Comparison of ENCODE assay signal across 1 cellular context in the genomic region with DNA sequence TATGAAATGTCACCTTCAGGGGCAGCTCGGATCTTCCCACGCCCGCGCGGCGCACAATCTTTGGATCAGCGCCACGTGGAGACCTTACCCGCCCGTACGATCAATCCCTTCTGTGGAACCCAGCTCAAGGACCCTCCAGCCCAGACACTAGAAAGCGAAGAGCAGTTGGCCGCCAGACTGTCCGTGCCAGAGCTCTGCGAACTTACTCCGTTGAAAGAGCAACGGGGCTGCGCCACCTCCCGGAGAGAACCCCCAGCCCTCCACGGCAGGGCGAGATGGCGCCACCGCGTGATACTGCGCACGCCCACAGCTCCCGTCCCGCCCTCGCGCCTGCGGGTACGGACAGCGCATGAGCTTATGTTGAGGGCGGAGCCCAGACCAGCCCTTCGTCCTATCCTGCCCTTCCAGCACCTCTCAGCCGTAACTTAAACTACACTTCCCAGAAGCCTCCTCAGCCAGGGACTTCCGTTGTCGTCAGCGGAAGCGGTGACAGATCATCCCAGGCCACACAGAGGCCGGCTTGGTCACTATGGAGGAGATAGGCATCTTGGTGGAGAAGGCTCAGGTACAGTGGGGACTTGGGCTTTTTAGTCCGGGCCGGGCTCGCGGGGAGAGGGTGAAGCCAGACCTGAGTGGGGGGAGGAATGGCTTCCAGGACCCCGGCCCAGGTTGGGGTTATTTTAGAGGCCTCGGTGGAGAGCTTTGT.
TF ChIP-seq lines count a peak whose summit lies in the region.

A gene (plus strand): TSS at position 492 of the 706 bp plus-strand sequence. CDS start 38 bp downstream, at position 530.

TF ChIP-seq in HEK293, 187 proteins besides CTCF, POLR2A, EP300 and RAD21 (continued from another document and continues in another):
- TF ChIP-seq, protein P1, sequence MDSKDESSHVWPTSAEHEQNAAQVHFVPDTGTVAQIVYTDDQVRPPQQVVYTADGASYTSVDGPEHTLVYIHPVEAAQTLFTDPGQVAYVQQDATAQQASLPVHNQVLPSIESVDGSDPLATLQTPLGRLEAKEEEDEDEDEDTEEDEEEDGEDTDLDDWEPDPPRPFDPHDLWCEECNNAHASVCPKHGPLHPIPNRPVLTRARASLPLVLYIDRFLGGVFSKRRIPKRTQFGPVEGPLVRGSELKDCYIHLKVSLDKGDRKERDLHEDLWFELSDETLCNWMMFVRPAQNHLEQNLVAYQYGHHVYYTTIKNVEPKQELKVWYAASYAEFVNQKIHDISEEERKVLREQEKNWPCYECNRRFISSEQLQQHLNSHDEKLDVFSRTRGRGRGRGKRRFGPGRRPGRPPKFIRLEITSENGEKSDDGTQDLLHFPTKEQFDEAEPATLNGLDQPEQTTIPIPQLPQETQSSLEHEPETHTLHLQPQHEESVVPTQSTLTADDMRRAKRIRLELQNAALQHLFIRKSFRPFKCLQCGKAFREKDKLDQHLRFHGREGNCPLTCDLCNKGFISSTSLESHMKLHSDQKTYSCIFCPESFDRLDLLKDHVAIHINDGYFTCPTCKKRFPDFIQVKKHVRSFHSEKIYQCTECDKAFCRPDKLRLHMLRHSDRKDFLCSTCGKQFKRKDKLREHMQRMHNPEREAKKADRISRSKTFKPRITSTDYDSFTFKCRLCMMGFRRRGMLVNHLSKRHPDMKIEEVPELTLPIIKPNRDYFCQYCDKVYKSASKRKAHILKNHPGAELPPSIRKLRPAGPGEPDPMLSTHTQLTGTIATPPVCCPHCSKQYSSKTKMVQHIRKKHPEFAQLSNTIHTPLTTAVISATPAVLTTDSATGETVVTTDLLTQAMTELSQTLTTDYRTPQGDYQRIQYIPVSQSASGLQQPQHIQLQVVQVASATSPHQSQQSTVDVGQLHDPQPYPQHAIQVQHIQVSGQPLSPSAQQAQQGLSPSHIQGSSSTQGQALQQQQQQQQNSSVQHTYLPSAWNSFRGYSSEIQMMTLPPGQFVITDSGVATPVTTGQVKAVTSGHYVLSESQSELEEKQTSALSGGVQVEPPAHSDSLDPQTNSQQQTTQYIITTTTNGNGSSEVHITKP (tag by site-specific recombination; IDR thresholded peaks at IDR 0.05): peak; percentile 81
- TF ChIP-seq ZFHX2 (tag by site-specific recombination; conservative IDR thresholded peaks at IDR 0.05) (peak; percentile 99), ZNF223 (tag by site-specific recombination; IDR thresholded peaks at IDR 0.05) (no peak; the same call in 1 of the 2 replicates), ZNF391 (tag by site-specific recombination; IDR thresholded peaks at IDR 0.05; ENCODE audit: borderline replicate concordance, low read depth) (peak; percentile 89; the same call in 1 of the 2 replicates), ZNF521 (tag by site-specific recombination; IDR thresholded peaks at IDR 0.05) (no peak), ZNF394 (tag by site-specific recombination; IDR thresholded peaks at IDR 0.05; ENCODE audit: borderline replicate concordance) (peak; percentile 62; the same call in 1 of the 2 replicates), ZNF624 (tag by site-specific recombination; IDR thresholded peaks at IDR 0.05) (no peak), IKZF3 (tag by site-specific recombination; IDR thresholded peaks at IDR 0.05) (peak; percentile 58; the same call in 1 of the 2 replicates), OSR2 (tag by site-specific recombination; IDR thresholded peaks at IDR 0.05) (no peak), WT1 (tag by site-specific recombination; IDR thresholded peaks at IDR 0.05) (peak; percentile 89), ZNF274 (IDR thresholded peaks at IDR 0.05; ENCODE audit: low read length) (no peak), ZNF274 (tag by site-specific recombination; IDR thresholded peaks at IDR 0.05; ENCODE audit: borderline replicate concordance) (no peak), ZNF404 (tag by site-specific recombination; IDR thresholded peaks at IDR 0.05) (no peak), ZNF24 (tag by site-specific recombination; IDR thresholded peaks at IDR 0.05) (no peak; the same call in none of the 2 replicates), ZNF175 (tag by site-specific recombination; IDR thresholded peaks at IDR 0.05) (no peak), ZNF549 (tag by site-specific recombination; IDR thresholded peaks at IDR 0.05) (no peak), ZNF2 (tag by site-specific recombination; IDR thresholded peaks at IDR 0.05) (peak; percentile 97), YY1 (tag by site-specific recombination; IDR thresholded peaks at IDR 0.05) (peak; percentile 35; the same call in 1 of the 2 replicates), ZNF600 (tag by site-specific recombination; IDR thresholded peaks at IDR 0.05) (peak; percentile 95), ZNF266 (tag by site-specific recombination; IDR thresholded peaks at IDR 0.05; ENCODE audit: low read depth) (no peak), ZBTB8A (tag by site-specific recombination; IDR thresholded peaks at IDR 0.05) (peak; percentile 66), ZNF146 (tag by site-specific recombination; IDR thresholded peaks at IDR 0.05) (no peak), ZFP3 (tag by site-specific recombination; IDR thresholded peaks at IDR 0.05; ENCODE audit: low read depth) (no peak), ZNF701 (tag by site-specific recombination; IDR thresholded peaks at IDR 0.05) (no peak), ZNF560 (tag by site-specific recombination; IDR thresholded peaks at IDR 0.05; ENCODE audit: borderline replicate concordance) (no peak), ZBTB21 (tag by site-specific recombination; IDR thresholded peaks at IDR 0.05) (peak; percentile 98), ZNF561 (tag by site-specific recombination; IDR thresholded peaks at IDR 0.05; ENCODE audit: borderline replicate concordance) (peak; percentile 94), ZNF677 (tag by site-specific recombination; IDR thresholded peaks at IDR 0.05) (no peak), REPIN1 (tag by site-specific recombination; IDR thresholded peaks at IDR 0.05; ENCODE audit: low read depth) (peak; percentile 93; the same call in 1 of the 2 replicates), ZNF792 (tag by site-specific recombination; IDR thresholded peaks at IDR 0.05) (peak; percentile 72; the same call in 1 of the 2 replicates), ZNF292 (tag by site-specific recombination; IDR thresholded peaks at IDR 0.05; ENCODE audit: borderline replicate concordance, low read depth) (no peak)
- TF ChIP-seq, protein P2, sequence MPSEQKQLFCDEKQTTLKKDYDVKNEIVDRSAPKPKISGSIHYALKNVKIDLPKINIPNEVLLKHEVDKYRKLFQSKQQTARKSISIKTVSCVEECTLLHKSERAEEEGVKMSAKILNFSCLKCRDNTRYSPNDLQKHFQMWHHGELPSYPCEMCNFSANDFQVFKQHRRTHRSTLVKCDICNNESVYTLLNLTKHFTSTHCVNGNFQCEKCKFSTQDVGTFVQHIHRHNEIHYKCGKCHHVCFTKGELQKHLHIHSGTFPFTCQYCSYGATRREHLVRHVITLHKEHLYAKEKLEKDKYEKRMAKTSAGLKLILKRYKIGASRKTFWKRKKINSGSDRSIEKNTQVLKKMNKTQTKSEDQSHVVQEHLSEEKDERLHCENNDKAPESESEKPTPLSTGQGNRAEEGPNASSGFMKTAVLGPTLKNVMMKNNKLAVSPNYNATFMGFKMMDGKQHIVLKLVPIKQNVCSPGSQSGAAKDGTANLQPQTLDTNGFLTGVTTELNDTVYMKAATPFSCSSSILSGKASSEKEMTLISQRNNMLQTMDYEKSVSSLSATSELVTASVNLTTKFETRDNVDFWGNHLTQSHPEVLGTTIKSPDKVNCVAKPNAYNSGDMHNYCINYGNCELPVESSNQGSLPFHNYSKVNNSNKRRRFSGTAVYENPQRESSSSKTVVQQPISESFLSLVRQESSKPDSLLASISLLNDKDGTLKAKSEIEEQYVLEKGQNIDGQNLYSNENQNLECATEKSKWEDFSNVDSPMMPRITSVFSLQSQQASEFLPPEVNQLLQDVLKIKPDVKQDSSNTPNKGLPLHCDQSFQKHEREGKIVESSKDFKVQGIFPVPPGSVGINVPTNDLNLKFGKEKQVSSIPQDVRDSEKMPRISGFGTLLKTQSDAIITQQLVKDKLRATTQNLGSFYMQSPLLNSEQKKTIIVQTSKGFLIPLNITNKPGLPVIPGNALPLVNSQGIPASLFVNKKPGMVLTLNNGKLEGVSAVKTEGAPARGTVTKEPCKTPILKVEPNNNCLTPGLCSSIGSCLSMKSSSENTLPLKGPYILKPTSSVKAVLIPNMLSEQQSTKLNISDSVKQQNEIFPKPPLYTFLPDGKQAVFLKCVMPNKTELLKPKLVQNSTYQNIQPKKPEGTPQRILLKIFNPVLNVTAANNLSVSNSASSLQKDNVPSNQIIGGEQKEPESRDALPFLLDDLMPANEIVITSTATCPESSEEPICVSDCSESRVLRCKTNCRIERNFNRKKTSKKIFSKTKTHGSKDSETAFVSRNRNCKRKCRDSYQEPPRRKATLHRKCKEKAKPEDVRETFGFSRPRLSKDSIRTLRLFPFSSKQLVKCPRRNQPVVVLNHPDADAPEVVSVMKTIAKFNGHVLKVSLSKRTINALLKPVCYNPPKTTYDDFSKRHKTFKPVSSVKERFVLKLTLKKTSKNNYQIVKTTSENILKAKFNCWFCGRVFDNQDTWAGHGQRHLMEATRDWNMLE (tag by site-specific recombination; conservative IDR thresholded peaks at IDR 0.05; ENCODE audit: low read depth): peak; percentile 79
- TF ChIP-seq, protein P3, sequence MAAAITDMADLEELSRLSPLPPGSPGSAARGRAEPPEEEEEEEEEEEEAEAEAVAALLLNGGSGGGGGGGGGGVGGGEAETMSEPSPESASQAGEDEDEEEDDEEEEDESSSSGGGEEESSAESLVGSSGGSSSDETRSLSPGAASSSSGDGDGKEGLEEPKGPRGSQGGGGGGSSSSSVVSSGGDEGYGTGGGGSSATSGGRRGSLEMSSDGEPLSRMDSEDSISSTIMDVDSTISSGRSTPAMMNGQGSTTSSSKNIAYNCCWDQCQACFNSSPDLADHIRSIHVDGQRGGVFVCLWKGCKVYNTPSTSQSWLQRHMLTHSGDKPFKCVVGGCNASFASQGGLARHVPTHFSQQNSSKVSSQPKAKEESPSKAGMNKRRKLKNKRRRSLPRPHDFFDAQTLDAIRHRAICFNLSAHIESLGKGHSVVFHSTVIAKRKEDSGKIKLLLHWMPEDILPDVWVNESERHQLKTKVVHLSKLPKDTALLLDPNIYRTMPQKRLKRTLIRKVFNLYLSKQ (tag by site-specific recombination; IDR thresholded peaks at IDR 0.05; ENCODE audit: borderline replicate concordance): no peak
- TF ChIP-seq, protein P4, sequence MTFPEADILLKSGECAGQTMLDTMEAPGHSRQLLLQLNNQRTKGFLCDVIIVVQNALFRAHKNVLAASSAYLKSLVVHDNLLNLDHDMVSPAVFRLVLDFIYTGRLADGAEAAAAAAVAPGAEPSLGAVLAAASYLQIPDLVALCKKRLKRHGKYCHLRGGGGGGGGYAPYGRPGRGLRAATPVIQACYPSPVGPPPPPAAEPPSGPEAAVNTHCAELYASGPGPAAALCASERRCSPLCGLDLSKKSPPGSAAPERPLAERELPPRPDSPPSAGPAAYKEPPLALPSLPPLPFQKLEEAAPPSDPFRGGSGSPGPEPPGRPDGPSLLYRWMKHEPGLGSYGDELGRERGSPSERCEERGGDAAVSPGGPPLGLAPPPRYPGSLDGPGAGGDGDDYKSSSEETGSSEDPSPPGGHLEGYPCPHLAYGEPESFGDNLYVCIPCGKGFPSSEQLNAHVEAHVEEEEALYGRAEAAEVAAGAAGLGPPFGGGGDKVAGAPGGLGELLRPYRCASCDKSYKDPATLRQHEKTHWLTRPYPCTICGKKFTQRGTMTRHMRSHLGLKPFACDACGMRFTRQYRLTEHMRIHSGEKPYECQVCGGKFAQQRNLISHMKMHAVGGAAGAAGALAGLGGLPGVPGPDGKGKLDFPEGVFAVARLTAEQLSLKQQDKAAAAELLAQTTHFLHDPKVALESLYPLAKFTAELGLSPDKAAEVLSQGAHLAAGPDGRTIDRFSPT (tag by site-specific recombination; IDR thresholded peaks at IDR 0.05): peak; percentile 90
- TF ChIP-seq, protein P5, sequence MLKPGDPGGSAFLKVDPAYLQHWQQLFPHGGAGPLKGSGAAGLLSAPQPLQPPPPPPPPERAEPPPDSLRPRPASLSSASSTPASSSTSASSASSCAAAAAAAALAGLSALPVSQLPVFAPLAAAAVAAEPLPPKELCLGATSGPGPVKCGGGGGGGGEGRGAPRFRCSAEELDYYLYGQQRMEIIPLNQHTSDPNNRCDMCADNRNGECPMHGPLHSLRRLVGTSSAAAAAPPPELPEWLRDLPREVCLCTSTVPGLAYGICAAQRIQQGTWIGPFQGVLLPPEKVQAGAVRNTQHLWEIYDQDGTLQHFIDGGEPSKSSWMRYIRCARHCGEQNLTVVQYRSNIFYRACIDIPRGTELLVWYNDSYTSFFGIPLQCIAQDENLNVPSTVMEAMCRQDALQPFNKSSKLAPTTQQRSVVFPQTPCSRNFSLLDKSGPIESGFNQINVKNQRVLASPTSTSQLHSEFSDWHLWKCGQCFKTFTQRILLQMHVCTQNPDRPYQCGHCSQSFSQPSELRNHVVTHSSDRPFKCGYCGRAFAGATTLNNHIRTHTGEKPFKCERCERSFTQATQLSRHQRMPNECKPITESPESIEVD (tag by site-specific recombination; IDR thresholded peaks at IDR 0.05): no peak
- TF ChIP-seq, protein P6, sequence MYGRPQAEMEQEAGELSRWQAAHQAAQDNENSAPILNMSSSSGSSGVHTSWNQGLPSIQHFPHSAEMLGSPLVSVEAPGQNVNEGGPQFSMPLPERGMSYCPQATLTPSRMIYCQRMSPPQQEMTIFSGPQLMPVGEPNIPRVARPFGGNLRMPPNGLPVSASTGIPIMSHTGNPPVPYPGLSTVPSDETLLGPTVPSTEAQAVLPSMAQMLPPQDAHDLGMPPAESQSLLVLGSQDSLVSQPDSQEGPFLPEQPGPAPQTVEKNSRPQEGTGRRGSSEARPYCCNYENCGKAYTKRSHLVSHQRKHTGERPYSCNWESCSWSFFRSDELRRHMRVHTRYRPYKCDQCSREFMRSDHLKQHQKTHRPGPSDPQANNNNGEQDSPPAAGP (tag by site-specific recombination; IDR thresholded peaks at IDR 0.05): peak; percentile 83
- TF ChIP-seq, protein P7, sequence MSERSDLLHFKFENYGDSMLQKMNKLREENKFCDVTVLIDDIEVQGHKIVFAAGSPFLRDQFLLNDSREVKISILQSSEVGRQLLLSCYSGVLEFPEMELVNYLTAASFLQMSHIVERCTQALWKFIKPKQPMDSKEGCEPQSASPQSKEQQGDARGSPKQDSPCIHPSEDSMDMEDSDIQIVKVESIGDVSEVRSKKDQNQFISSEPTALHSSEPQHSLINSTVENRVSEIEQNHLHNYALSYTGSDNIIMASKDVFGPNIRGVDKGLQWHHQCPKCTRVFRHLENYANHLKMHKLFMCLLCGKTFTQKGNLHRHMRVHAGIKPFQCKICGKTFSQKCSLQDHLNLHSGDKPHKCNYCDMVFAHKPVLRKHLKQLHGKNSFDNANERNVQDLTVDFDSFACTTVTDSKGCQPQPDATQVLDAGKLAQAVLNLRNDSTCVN (tag by site-specific recombination; optimal IDR thresholded peaks at IDR 0.05): peak; percentile 99
- TF ChIP-seq, protein P8, sequence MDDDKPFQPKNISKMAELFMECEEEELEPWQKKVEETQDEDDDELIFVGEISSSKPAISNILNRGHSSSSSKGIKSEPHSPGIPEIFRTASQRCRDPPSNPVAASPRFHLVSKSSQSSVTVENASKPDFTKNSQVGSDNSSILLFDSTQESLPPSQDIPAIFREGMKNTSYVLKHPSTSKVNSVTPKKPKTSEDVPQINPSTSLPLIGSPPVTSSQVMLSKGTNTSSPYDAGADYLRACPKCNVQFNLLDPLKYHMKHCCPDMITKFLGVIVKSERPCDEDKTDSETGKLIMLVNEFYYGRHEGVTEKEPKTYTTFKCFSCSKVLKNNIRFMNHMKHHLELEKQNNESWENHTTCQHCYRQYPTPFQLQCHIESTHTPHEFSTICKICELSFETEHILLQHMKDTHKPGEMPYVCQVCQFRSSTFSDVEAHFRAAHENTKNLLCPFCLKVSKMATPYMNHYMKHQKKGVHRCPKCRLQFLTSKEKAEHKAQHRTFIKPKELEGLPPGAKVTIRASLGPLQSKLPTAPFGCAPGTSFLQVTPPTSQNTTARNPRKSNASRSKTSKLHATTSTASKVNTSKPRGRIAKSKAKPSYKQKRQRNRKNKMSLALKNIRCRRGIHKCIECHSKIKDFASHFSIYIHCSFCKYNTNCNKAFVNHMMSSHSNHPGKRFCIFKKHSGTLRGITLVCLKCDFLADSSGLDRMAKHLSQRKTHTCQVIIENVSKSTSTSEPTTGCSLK (tag by site-specific recombination; IDR thresholded peaks at IDR 0.05): no peak
